Comparison of ENCODE assay signal across 9 cellular contexts in genomic region chr22:50262460-50262911, GRCh38. TPM values are rescaled to one million over a fixed set of nuclear protein-coding genes. Genes with fewer than 3 reads are reported as not detected.
DNase-seq lines count a peak whose midpoint lies in the region; ATAC-seq and TF ChIP-seq lines count a peak whose summit lies in the region.
"Had no signal": no experiment of that assay in that cellular context is flagged by ENCODE, and none has a peak within 500 bp of the region (broad histone marks: within the 10 kb centered on the region; RNA-seq: fewer than 3 reads in every experiment).

No MANE protein-coding gene starts in this region.

- no peak for TF ChIP-seq POLR2A in uterus (IDR thresholded peaks at IDR 0.05)

- TF ChIP-seq CTCF in Calu3 (IDR thresholded peaks at IDR 0.05; ENCODE audit: unreplicated experiment) (no peak), epithelial cell of esophagus (IDR thresholded peaks at IDR 0.05; ENCODE audit: insufficient read depth, low read depth, low read length, missing control alignments) (no peak), uterus (IDR thresholded peaks at IDR 0.05) (no peak)

- H3K4me1 Mint-ChIP-seq in Calu3 (ENCODE audit: low read depth, unreplicated experiment): peaks cover 9% of the 10 kb centered on the region

- no TSS peak for BruUV-seq in Calu3 (replicated peaks; lab: Mats Ljungman, UMichigan)

- no peak for ATAC-seq in GM21447 (IDR thresholded peaks at IDR 0.05; ENCODE audit: unreplicated experiment)
- no peak for ATAC-seq in GM21786 (IDR thresholded peaks at IDR 0.05; ENCODE audit: unreplicated experiment)
- ATAC-seq in GM18498 (IDR thresholded peaks at IDR 0.05; ENCODE audit: unreplicated experiment): no peak

- intact Hi-C loops in Calu3 (cut with micrococcal nuclease; ENCODE audit: unreplicated experiment): no loop called here
- intact Hi-C loops in uterus (cut with DNase I; ENCODE audit: low total_unique reads): no loop called here

- CTCF ChIA-PET in Calu3 (lab: Charles Lee): interaction anchor here (0.7 to 1.0 kb wide), 2 partner anchors 44 to 79 kb away, joined by 3 to 4 read pairs; no protein-coding TSS in a partner anchor

- H3K4me3 ChIP-seq in epithelial cell of esophagus (ENCODE audit: low read length) (no peak overlapping the region), uterus (no peak overlapping the region)

- H3K27ac ChIP-seq in uterus: peak overlapping the region in 1 of 2 donors; percentile 74

- DNase-seq in 8988T: peak; percentile 82
- peak; percentile 58 for DNase-seq in Calu3
- DNase-seq in RKO (ENCODE audit: low spot score): peak; percentile 57
- peak; percentile 64 for DNase-seq in epithelial cell of esophagus (ENCODE audit: low read depth)
- no peak for DNase-seq in uterus
- DNase-seq: activated effector memory CD4-positive, alpha-beta T cell treated with Interleukin-2 at 50 U/mL for 16 hours had no signal

- H3K4me3 Mint-ChIP-seq in Calu3 (ENCODE audit: low read depth, unreplicated experiment): peak overlapping the region; percentile 61

- no peaks in the 10 kb centered on the region for H3K27me3 Mint-ChIP-seq in Calu3 (ENCODE audit: unreplicated experiment)

- H3K27ac Mint-ChIP-seq in Calu3 (ENCODE audit: unreplicated experiment): peak overlapping the region; percentile 72

- H3K36me3 ChIP-seq in uterus: no peaks in the 10 kb centered on the region

- no peaks in the 10 kb centered on the region for H3K9me3 ChIP-seq in uterus

- H3K36me3 Mint-ChIP-seq in Calu3 (ENCODE audit: insufficient read depth, unreplicated experiment): peaks cover 21% of the 10 kb centered on the region

- peaks cover 0 to 19% of the 10 kb centered on the region in 2 donors for H3K4me1 ChIP-seq in uterus

- H3K27me3 ChIP-seq in uterus: no peaks in the 10 kb centered on the region

- no peaks in the 10 kb centered on the region for H3K9me3 Mint-ChIP-seq in Calu3 (ENCODE audit: low read depth, unreplicated experiment)

RNA-seq across cellular contexts. Expression of gene MAPK12, which starts 1.0 kb away (rescaled TPM):
- total RNA-seq in Calu3 (2022) (21.1 and 27.5 TPM in 2 replicates), uterus (10 to 100 TPM; 10.3 to 41.4 (median 28.3) TPM)

RNA-seq across cellular contexts. Expression of gene MAPK11, which starts 7.7 kb away (rescaled TPM):
- total RNA-seq in Calu3 (2022): 14.3 and 23.7 TPM in 2 replicates
- 10 to 100 TPM in 3 of 4 donors, 1 to 10 TPM in 1; 7.9 to 39.5 (median 22.4) TPM for total RNA-seq in uterus

RNA-seq across cellular contexts. Expression of gene HDAC10, which starts 11.4 kb away (rescaled TPM):
- 52.9 and 69.2 TPM in 2 replicates for total RNA-seq in Calu3 (2022)
- 10 to 100 TPM in 3 of 4 donors, 1 to 10 TPM in 1; 1.2 to 40.5 (median 20.6) TPM for total RNA-seq in uterus

RNA-seq across cellular contexts. Expression of gene TUBGCP6, which starts 17.7 kb away (rescaled TPM):
- total RNA-seq in Calu3 (2022) (49.7 and 54.7 TPM in 2 replicates), uterus (10 to 100 TPM; 19.1 to 52.2 (median 40.7) TPM)

RNA-seq across cellular contexts. Expression of gene PLXNB2, which starts 45.0 kb away (rescaled TPM):
- 298 and 337 TPM in 2 replicates for total RNA-seq in Calu3 (2022)
- 100 to 1,000 TPM in 2 of 4 donors, 10 to 100 TPM in 2; 44.7 to 208 (median 126) TPM for total RNA-seq in uterus

Comparison
In these comparisons a context has a peak if more than half of its experiments do, and no peak if none do; other contexts are left out.
1. DNase-seq: peak in 8988T (single experiment), Calu3 (single experiment), RKO (single experiment) and epithelial cell of esophagus (single experiment); none in uterus (0 of 2).